ENCODE assay signal across 10 cellular contexts in the genomic region with DNA sequence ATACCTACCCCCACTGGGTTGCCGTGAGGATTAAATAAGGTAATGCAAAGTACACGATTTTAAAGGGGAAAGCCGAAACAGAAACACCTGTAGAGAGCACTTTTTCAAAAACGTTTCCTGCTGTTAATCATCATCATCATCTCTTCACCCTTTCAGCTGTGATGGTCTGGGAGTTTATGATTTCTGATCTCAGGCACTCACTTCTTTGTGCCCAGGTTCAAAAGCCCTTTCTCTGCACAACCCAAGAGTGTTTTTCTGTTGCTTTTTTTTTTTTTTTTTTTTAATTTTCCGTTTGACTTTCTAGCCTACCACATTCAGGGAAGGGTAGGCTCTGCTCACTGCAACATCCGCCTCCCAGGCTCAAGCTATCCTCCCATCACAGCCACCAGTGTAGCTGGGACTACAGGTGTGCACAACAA. TPM values are rescaled to one million over a fixed set of nuclear protein-coding genes. Genes with fewer than 3 reads are reported as not detected.
DNase-seq lines count a peak whose midpoint lies in the region; TF ChIP-seq lines count a peak whose summit lies in the region.
"Had no signal": no experiment of that assay in that cellular context is flagged by ENCODE, and none has a peak within 500 bp of the region (broad histone marks: within the 10 kb centered on the region; RNA-seq: fewer than 3 reads in every experiment).

No MANE protein-coding gene starts in this region.

- H3K36me3 Mint-ChIP-seq in MCF 10A (ENCODE audit: insufficient read depth, unreplicated experiment) = peaks cover 6% of the 10 kb centered on the region
- no peaks in the 10 kb centered on the region for H3K36me3 Mint-ChIP-seq in glutamatergic neuron (ENCODE audit: unreplicated experiment)

- H3K9me3 ChIP-seq in breast epithelium = no peaks in the 10 kb centered on the region
- no peaks in the 10 kb centered on the region for H3K9me3 ChIP-seq in SU-DHL-6 (ENCODE audit: insufficient read depth, low read length)
- no peaks in the 10 kb centered on the region for H3K9me3 ChIP-seq in iPS-15b (ENCODE audit: control insufficient read depth, insufficient read depth, low read length)
- H3K9me3 ChIP-seq in transverse colon = no peaks in the 10 kb centered on the region
- H3K9me3 ChIP-seq: ascending aorta had no signal

- no peaks in the 10 kb centered on the region for H4K20me1 ChIP-seq in SU-DHL-6 (ENCODE audit: low read depth, low read length)

- peak overlapping the region; percentile 17 for H2AFZ ChIP-seq in SU-DHL-6 (ENCODE audit: low read depth, low read length, severe bottlenecking)

- H3K36me3 ChIP-seq in breast epithelium = no peaks in the 10 kb centered on the region
- H3K36me3 ChIP-seq in SU-DHL-6 (ENCODE audit: low read length) = no peaks in the 10 kb centered on the region
- H3K36me3 ChIP-seq in iPS-15b (ENCODE audit: control insufficient read depth, insufficient read depth, low read length) = no peaks in the 10 kb centered on the region
- no peaks in the 10 kb centered on the region for H3K36me3 ChIP-seq in transverse colon
- H3K36me3 ChIP-seq: ascending aorta had no signal

- H3K4me1 ChIP-seq in breast epithelium = peaks cover 0 to 8% of the 10 kb centered on the region in 2 donors
- peaks cover 6% of the 10 kb centered on the region for H3K4me1 ChIP-seq in iPS-15b (ENCODE audit: control insufficient read depth, insufficient read depth, low read length)
- H3K4me1 ChIP-seq in transverse colon = peaks cover 5 to 16% (median 11%) of the 10 kb centered on the region in 4 donors

- CTCF ChIA-PET in MCF 10A (lab: Yijun Ruan, JAX) = interaction anchor here (0.6 to 2.0 kb wide), 7 partner anchors 14 to 451 kb away, joined by 3 to 12 read pairs (median 6); no protein-coding TSS in a partner anchor

- 32 to 42% methylated on average over 5 to 6 of the region's 6 CpGs for WGBS in transverse colon (ENCODE audit: low coverage in 1 of 2), 2 donors

- H3K27me3 ChIP-seq in breast epithelium (no peaks in the 10 kb centered on the region), SU-DHL-6 (ENCODE audit: low read length) (no peaks in the 10 kb centered on the region), iPS-15b (ENCODE audit: control insufficient read depth, insufficient read depth, low read length) (no peaks in the 10 kb centered on the region), transverse colon (no peaks in the 10 kb centered on the region)
- H3K27me3 ChIP-seq: ascending aorta had no signal

- intact Hi-C loops in breast epithelium (cut with DNase I; ENCODE audit: low total_unique reads) (no loop called here), MCF 10A (cut with micrococcal nuclease) (loop anchor here (2.0 kb wide), 1 partner anchor 29 kb away; no protein-coding TSS in a partner anchor), transverse colon (cut with DNase I; ENCODE audit: low total_unique reads) (no loop called here)

- H3K27ac ChIP-seq in breast epithelium (peak overlapping the region in 1 of 2 donors; percentile 56), SU-DHL-6 (ENCODE audit: low read depth, low read length) (peak overlapping the region; percentile 95), transverse colon (peak overlapping the region; percentile 47 to 74 (median 62))

- POLR2A ChIA-PET in MCF 10A (lab: Yijun Ruan, JAX) = interaction anchor here (0.8 to 3.2 kb wide), 7 partner anchors 8 to 72 kb away, joined by 3 to 15 read pairs (median 4); partner anchors contain the start of gene SH3BGRL3

- H3K27me3 Mint-ChIP-seq in MCF 10A (ENCODE audit: insufficient read depth, unreplicated experiment) (no peaks in the 10 kb centered on the region), glutamatergic neuron (ENCODE audit: unreplicated experiment) (peaks cover 5% of the 10 kb centered on the region)

- in situ Hi-C loops in transverse colon (cut with MboI; ENCODE audit: low pct_ligation_motif_present in 1 of 4, low pct_unique_long_range_greater_than_20kb in 1 of 4, low sequenced_read_pairs in 3 of 4) = no loop called here

- H3K9ac ChIP-seq in SU-DHL-6 (ENCODE audit: low read length) (peak overlapping the region; percentile 77), iPS-15b (ENCODE audit: low read depth, low read length) (no peak overlapping the region)

- H3K4me3 Mint-ChIP-seq in MCF 10A (ENCODE audit: unreplicated experiment) (no peak overlapping the region), glutamatergic neuron (ENCODE audit: unreplicated experiment) (no peak overlapping the region)

- H3K4me2 ChIP-seq in SU-DHL-6 (ENCODE audit: low read depth, low read length, poor library complexity, severe bottlenecking) = peak overlapping the region; percentile 83

- TF ChIP-seq POLR2A in breast epithelium (IDR thresholded peaks at IDR 0.05) = no peak
- TF ChIP-seq POLR2A in transverse colon (IDR thresholded peaks at IDR 0.05) = no peak

- H3K9me2 ChIP-seq in SU-DHL-6 (replicated peaks; ENCODE audit: insufficient read depth, low read length) = no peaks in the 10 kb centered on the region

- H3K4me3 ChIP-seq in breast epithelium (peak overlapping the region in 2 of 3 donors; percentile 77 to 84), SU-DHL-6 (ENCODE audit: insufficient read depth, low read length, poor library complexity, severe bottlenecking) (peak overlapping the region; percentile 83), iPS-15b (ENCODE audit: low read depth, low read length) (peak overlapping the region; percentile 65), transverse colon (peak overlapping the region in 1 of 4 donors; percentile 82)

- no TSS peak for BruUV-seq in MCF 10A (replicated peaks; lab: Mats Ljungman, UMichigan)

- TF ChIP-seq CTCF in breast epithelium (IDR thresholded peaks at IDR 0.05) (no peak), MCF 10A (IDR thresholded peaks at IDR 0.05; ENCODE audit: unreplicated experiment) (no peak), SU-DHL-6 (IDR thresholded peaks at IDR 0.05; ENCODE audit: insufficient read depth, low read length, poor library complexity, severe bottlenecking) (no peak), transverse colon (IDR thresholded peaks at IDR 0.05) (no peak), glutamatergic neuron (IDR thresholded peaks at IDR 0.05; ENCODE audit: partially characterized antibody, unreplicated experiment) (no peak)

- peaks cover 23% of the 10 kb centered on the region for H3K79me2 ChIP-seq in SU-DHL-6 (ENCODE audit: insufficient read depth, low read length)

- DNase-seq in breast epithelium (ENCODE audit: low spot score in 2 of 2) = no peak
- DNase-seq in MCF 10A (ENCODE audit: unreplicated experiment) = no peak
- no peak for DNase-seq in transverse colon
- no peak for DNase-seq in glutamatergic neuron
- no peak for DNase-seq in SK-N-DZ (ENCODE audit: low spot score)
- DNase-seq in SKM-1 treated with dmso at 0.1 percent for 144 hours (lab: John Stamatoyannopoulos, UW; ENCODE audit: unreplicated experiment) = no peak

- H3K4me1 Mint-ChIP-seq in MCF 10A (ENCODE audit: insufficient read depth, unreplicated experiment) = peaks cover 11% of the 10 kb centered on the region
- H3K4me1 Mint-ChIP-seq in glutamatergic neuron (ENCODE audit: low read depth, unreplicated experiment) = peaks cover 11% of the 10 kb centered on the region

- no peak for TF ChIP-seq EP300 in transverse colon (IDR thresholded peaks at IDR 0.05; ENCODE audit: low read depth)

- peaks cover 10% of the 10 kb centered on the region for H3F3A ChIP-seq in SU-DHL-6 (ENCODE audit: insufficient read depth)

- H3K27ac Mint-ChIP-seq in MCF 10A (ENCODE audit: low read depth, unreplicated experiment) = no peak overlapping the region
- no peak overlapping the region for H3K27ac Mint-ChIP-seq in glutamatergic neuron (ENCODE audit: unreplicated experiment)

- no peaks in the 10 kb centered on the region for H3K9me3 Mint-ChIP-seq in MCF 10A (ENCODE audit: unreplicated experiment)
- no peaks in the 10 kb centered on the region for H3K9me3 Mint-ChIP-seq in glutamatergic neuron (ENCODE audit: unreplicated experiment)

RNA-seq across cellular contexts. Expression of gene UBXN11, which starts 0.9 kb away (rescaled TPM):
- total RNA-seq in breast epithelium (10 to 100 TPM; 15.0 to 25.5 (median 24.9) TPM), MCF 10A (2022) (17.7 and 20.3 TPM in 2 replicates), transverse colon (10 to 100 TPM in 2 of 4 donors, 1 to 10 TPM in 2; 4.9 to 17.9 (median 12.0) TPM), glutamatergic neuron (ENCODE audit: unreplicated experiment) (11.4 TPM)
- polyA plus RNA-seq in SK-N-DZ (2014; cell fraction: cytosol; rRNA removed) = 4.8 and 5.1 TPM in 2 replicates
- 52.0 and 62.5 TPM in 2 replicates for polyA plus RNA-seq in SK-N-DZ (2014; cell fraction: nucleus; rRNA removed)

RNA-seq across cellular contexts. Expression of gene CD52, which starts 10.4 kb away (rescaled TPM):
- total RNA-seq in breast epithelium = 10 to 100 TPM in 2 of 3 donors, 1 to 10 TPM in 1; 8.3 to 12.8 (median 12.3) TPM
- total RNA-seq in MCF 10A (2022) = not detected in 2 replicates
- 10 to 100 TPM in 2 of 4 donors, 1 to 10 TPM in 1, not detected in 1; 5.3 to 56.1 (median 21.1) TPM for total RNA-seq in transverse colon
- total RNA-seq in glutamatergic neuron (ENCODE audit: unreplicated experiment) = 2.8 TPM
- polyA plus RNA-seq in SK-N-DZ (2014; cell fraction: cytosol; rRNA removed) = not detected in 2 replicates
- not detected in 2 replicates for polyA plus RNA-seq in SK-N-DZ (2014; cell fraction: nucleus; rRNA removed)
- total RNA-seq: ascending aorta, SK-MEL-5 had no signal

RNA-seq across cellular contexts. Expression of gene SH3BGRL3, which starts 27.5 kb away (rescaled TPM):
- total RNA-seq in breast epithelium (10 to 100 TPM; 27.5 to 55.7 (median 50.1) TPM), MCF 10A (2022) (133 and 170 TPM in 2 replicates), transverse colon (100 to 1,000 TPM; 134 to 314 (median 215) TPM), glutamatergic neuron (ENCODE audit: unreplicated experiment) (412 TPM)
- polyA plus RNA-seq in SK-N-DZ (2014; cell fraction: cytosol; rRNA removed) = 9.1 and 15.6 TPM in 2 replicates
- 4.0 and 8.9 TPM in 2 replicates for polyA plus RNA-seq in SK-N-DZ (2014; cell fraction: nucleus; rRNA removed)

RNA-seq across cellular contexts. Expression of gene CRYBG2, which starts 46.6 kb away (rescaled TPM):
- total RNA-seq in breast epithelium (under 1 TPM in 1 of 3 donors, not detected in 2; 0.66 TPM), MCF 10A (2022) (8.6 and 14.2 TPM in 2 replicates), transverse colon (10 to 100 TPM in 3 of 4 donors, 1 to 10 TPM in 1; 2.8 to 41.9 (median 22.3) TPM), glutamatergic neuron (ENCODE audit: unreplicated experiment) (2.2 TPM)
- polyA plus RNA-seq in SK-N-DZ (2014; cell fraction: cytosol; rRNA removed) = not detected in 2 replicates
- polyA plus RNA-seq in SK-N-DZ (2014; cell fraction: nucleus; rRNA removed) = not detected in 2 replicates
- total RNA-seq: ascending aorta, SK-MEL-5 had no signal
